In the genomic region with DNA sequence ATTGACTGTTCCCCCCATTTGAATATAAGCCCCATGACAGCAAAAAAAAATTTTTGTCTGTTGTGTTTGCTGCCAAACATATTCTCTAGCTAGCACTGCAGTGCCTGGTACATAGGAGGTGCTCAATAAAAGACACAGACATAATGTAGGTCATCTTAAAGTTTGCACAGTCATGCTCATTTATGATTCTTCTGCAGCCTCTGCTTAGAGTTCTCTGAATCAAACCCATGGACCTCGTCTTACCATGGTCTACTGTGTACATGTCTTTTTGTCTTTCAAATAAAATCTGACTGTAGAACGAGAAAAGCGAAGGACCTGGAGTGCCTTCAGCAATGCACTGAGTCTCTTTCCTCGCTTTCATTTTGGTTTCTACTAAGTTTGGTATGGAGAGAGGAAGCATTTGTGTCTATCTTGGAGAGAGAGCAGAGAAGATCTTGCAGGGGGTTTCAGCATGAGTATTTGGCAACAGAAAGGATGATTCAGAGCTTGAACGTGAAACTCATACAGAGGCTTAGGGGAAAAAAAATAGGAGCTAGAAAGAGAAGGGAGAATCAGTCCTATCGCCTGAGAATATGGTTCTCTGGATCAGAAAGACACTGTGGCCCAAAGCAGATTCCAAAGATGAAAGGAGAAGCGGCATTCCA, we compare ENCODE assay signal across 12 cellular contexts. TPM values are rescaled to one million over a fixed set of nuclear protein-coding genes. Genes with fewer than 3 reads are reported as not detected.
A peak's percentile ranks its signal among the peaks of the same experiment; 100 is the strongest.
DNase-seq lines count a peak whose midpoint lies in the region; ATAC-seq and TF ChIP-seq lines count a peak whose summit lies in the region.
"Had no signal": no experiment of that assay in that cellular context is flagged by ENCODE, and none has a peak within 500 bp of the region (broad histone marks: within the 10 kb centered on the region; RNA-seq: fewer than 3 reads in every experiment).

No MANE protein-coding gene starts in this region.

- no peaks in the 10 kb centered on the region for H3K4me1 Mint-ChIP-seq in stimulated activated naive CD8-positive, alpha-beta T cell treated with anti-CD3 and anti-CD28 coated beads, Interleukin-15, amount 100 ng/mL, for 72 hours

- peak; percentile 67 for ATAC-seq in GM19025 (IDR thresholded peaks at IDR 0.05; ENCODE audit: low read depth, unreplicated experiment)
- peak; percentile 72 for ATAC-seq in stimulated activated naive CD8-positive, alpha-beta T cell treated with anti-CD3 and anti-CD28 coated beads, Interleukin-15, amount 100 ng/mL, for 72 hours
- ATAC-seq in HG02642 (IDR thresholded peaks at IDR 0.05; ENCODE audit: poor library complexity, unreplicated experiment) = no peak

- no peaks in the 10 kb centered on the region for H3K9me3 Mint-ChIP-seq in stimulated activated naive CD8-positive, alpha-beta T cell treated with anti-CD3 and anti-CD28 coated beads, Interleukin-15, amount 100 ng/mL, for 72 hours

- no peaks in the 10 kb centered on the region for H3K27me3 Mint-ChIP-seq in stimulated activated naive CD8-positive, alpha-beta T cell treated with anti-CD3 and anti-CD28 coated beads, Interleukin-15, amount 100 ng/mL, for 72 hours

- DNase-seq in NOMO-1 treated with DMSO at 0.1 percent for 48 hours (lab: John Stamatoyannopoulos, UW; ENCODE audit: unreplicated experiment) = peak; percentile 85
- DNase-seq in fibroblast of the aortic adventitia (ENCODE audit: low read depth) = peak; percentile 87
- no peak for DNase-seq in stimulated activated naive CD8-positive, alpha-beta T cell treated with anti-CD3 and anti-CD28 coated beads, Interleukin-15, amount 100 ng/mL, for 72 hours
- no peak for DNase-seq in cerebellar cortex (ENCODE audit: low spot score)
- DNase-seq in iPS-NIHi11 (ENCODE audit: low spot score) = no peak
- no peak for DNase-seq in NCI-H2107 treated with DMSO at 0.1 percent for 48 hours (lab: John Stamatoyannopoulos, UW; ENCODE audit: unreplicated experiment)
- DNase-seq: amniotic stem cell, DND-41, NCI-H748 treated with DMSO at 0.1 percent for 48 hours, occipital lobe had no signal

- TF ChIP-seq CTCF in fibroblast of the aortic adventitia (IDR thresholded peaks at IDR 0.05; ENCODE audit: insufficient read depth, low read length) = no peak

- no peak overlapping the region for H3K27ac Mint-ChIP-seq in stimulated activated naive CD8-positive, alpha-beta T cell treated with anti-CD3 and anti-CD28 coated beads, Interleukin-15, amount 100 ng/mL, for 72 hours

- H3K4me3 ChIP-seq in fibroblast of the aortic adventitia (ENCODE audit: low read depth, low read length) = no peak overlapping the region

- no peak overlapping the region for H3K4me3 Mint-ChIP-seq in stimulated activated naive CD8-positive, alpha-beta T cell treated with anti-CD3 and anti-CD28 coated beads, Interleukin-15, amount 100 ng/mL, for 72 hours

RNA-seq across cellular contexts. Expression of gene TMCC3, which starts 38.8 kb away (rescaled TPM):
- total RNA-seq in fibroblast of the aortic adventitia (ENCODE audit: low replicate concordance) = 0.65 and 0.72 TPM in 2 replicates

Comparison
In these comparisons a context has a peak if more than half of its experiments do, and no peak if none do; other contexts are left out.
1. DNase-seq: peak in NOMO-1 treated with DMSO at 0.1 percent for 48 hours (single experiment) and fibroblast of the aortic adventitia (single experiment); none in stimulated activated naive CD8-positive, alpha-beta T cell treated with anti-CD3 and anti-CD28 coated beads, Interleukin-15, amount 100 ng/mL, for 72 hours (0 of 2), cerebellar cortex (single experiment), iPS-NIHi11 (single experiment) and NCI-H2107 treated with DMSO at 0.1 percent for 48 hours (single experiment).